2 cellular contexts compared by ENCODE assay signal in genomic region chr12:21438643-21439042, GRCh38.
TF ChIP-seq lines count a peak whose summit lies in the region.

No MANE protein-coding gene starts in this region.

TF ChIP-seq in SK-N-SH, 30 proteins besides CTCF, POLR2A, EP300 and RAD21 (continued from another document):
- TF ChIP-seq USF2 (IDR thresholded peaks at IDR 0.05; ENCODE audit: borderline replicate concordance, low read depth, low read length) (no peak), USF1 (IDR thresholded peaks at IDR 0.05; ENCODE audit: borderline replicate concordance, low read depth) (no peak), NRF1 (IDR thresholded peaks at IDR 0.05; ENCODE audit: low read depth, low read length) (no peak), REST (IDR thresholded peaks at IDR 0.05; ENCODE audit: low read depth, low read length) (no peak), TEAD4 (IDR thresholded peaks at IDR 0.05; ENCODE audit: borderline replicate concordance, insufficient read depth) (no peak), GATA2 (CRISPR knock-in tag; IDR thresholded peaks at IDR 0.05) (no peak), RXRA (IDR thresholded peaks at IDR 0.05; ENCODE audit: borderline replicate concordance, low read depth) (no peak), POLR2AphosphoS5 (IDR thresholded peaks at IDR 0.05; ENCODE audit: low read depth, low read length) (no peak), TAF1 (IDR thresholded peaks at IDR 0.05; ENCODE audit: borderline replicate concordance, low read depth, low read length) (no peak), FOSL2 (IDR thresholded peaks at IDR 0.05; ENCODE audit: borderline replicate concordance, low read depth) (no peak), MXI1 (IDR thresholded peaks at IDR 0.05; ENCODE audit: low read depth, low read length) (no peak)

TF ChIP-seq in SK-N-SH treated with all-trans-retinoic acid at 6 μM for 48 hours, 23 proteins besides CTCF, POLR2A, EP300 and RAD21 (continued from another document):
- no peak for TF ChIP-seq ISL1 (CRISPR knock-in tag; IDR thresholded peaks at IDR 0.05)
- TF ChIP-seq POU6F1 (CRISPR knock-in tag; IDR thresholded peaks at IDR 0.05; ENCODE audit: borderline replicate concordance, low read depth): no peak
- TF ChIP-seq GLIS3 (CRISPR knock-in tag; IDR thresholded peaks at IDR 0.05): no peak
- TF ChIP-seq PPARA (CRISPR knock-in tag; IDR thresholded peaks at IDR 0.05; ENCODE audit: borderline replicate concordance): no peak
- TF ChIP-seq SNAI2 (CRISPR knock-in tag; IDR thresholded peaks at IDR 0.05): no peak
